In the genomic region with DNA sequence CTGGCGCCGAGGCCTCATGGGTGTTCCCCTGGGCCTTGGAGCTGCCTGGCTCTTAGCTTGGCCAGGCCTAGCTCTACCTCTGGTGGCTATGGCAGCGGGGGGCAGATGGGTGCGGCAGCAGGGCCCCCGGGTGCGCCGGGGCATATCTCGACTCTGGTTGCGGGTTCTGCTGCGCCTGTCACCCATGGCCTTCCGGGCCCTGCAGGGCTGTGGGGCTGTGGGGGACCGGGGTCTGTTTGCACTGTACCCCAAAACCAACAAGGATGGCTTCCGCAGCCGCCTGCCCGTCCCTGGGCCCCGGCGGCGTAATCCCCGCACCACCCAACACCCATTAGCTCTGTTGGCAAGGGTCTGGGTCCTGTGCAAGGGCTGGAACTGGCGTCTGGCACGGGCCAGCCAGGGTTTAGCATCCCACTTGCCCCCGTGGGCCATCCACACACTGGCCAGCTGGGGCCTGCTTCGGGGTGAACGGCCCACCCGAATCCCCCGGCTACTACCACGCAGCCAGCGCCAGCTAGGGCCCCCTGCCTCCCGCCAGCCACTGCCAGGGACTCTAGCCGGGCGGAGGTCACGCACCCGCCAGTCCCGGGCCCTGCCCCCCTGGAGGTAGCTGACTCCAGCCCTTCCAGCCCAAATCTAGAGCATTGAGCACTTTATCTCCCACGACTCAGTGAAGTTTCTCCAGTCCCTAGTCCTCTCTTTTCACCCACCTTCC, we compare ENCODE assay signal across 1 cellular context.
TF ChIP-seq lines count a peak whose summit lies in the region.

No MANE protein-coding gene starts in this region.

TF ChIP-seq in IMR-90, 13 proteins besides CTCF, POLR2A, EP300 and RAD21:
- no peak for TF ChIP-seq RCOR1 (IDR thresholded peaks at IDR 0.05; ENCODE audit: insufficient replicate concordance, low read length)
- no peak for TF ChIP-seq RFX5 (IDR thresholded peaks at IDR 0.05; ENCODE audit: low read depth, low read length)
- TF ChIP-seq MAZ (IDR thresholded peaks at IDR 0.05; ENCODE audit: borderline replicate concordance, low read depth, low read length) = no peak
- no peak for TF ChIP-seq MXI1 (IDR thresholded peaks at IDR 0.05; ENCODE audit: borderline replicate concordance, low read depth, low read length)
- TF ChIP-seq, protein P1, sequence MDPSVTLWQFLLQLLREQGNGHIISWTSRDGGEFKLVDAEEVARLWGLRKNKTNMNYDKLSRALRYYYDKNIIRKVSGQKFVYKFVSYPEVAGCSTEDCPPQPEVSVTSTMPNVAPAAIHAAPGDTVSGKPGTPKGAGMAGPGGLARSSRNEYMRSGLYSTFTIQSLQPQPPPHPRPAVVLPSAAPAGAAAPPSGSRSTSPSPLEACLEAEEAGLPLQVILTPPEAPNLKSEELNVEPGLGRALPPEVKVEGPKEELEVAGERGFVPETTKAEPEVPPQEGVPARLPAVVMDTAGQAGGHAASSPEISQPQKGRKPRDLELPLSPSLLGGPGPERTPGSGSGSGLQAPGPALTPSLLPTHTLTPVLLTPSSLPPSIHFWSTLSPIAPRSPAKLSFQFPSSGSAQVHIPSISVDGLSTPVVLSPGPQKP (IDR thresholded peaks at IDR 0.05; ENCODE audit: borderline replicate concordance, low read depth, low read length) = no peak
- TF ChIP-seq FOS (IDR thresholded peaks at IDR 0.05; ENCODE audit: low read depth, low read length) = no peak
- no peak for TF ChIP-seq MAFK (IDR thresholded peaks at IDR 0.05; ENCODE audit: low read depth, low read length)
- no peak for TF ChIP-seq NFE2L2 (IDR thresholded peaks at IDR 0.05; ENCODE audit: low read depth, low read length)
- no peak for TF ChIP-seq CHD1 (IDR thresholded peaks at IDR 0.05; ENCODE audit: low read depth, low read length)
- TF ChIP-seq, protein P2, sequence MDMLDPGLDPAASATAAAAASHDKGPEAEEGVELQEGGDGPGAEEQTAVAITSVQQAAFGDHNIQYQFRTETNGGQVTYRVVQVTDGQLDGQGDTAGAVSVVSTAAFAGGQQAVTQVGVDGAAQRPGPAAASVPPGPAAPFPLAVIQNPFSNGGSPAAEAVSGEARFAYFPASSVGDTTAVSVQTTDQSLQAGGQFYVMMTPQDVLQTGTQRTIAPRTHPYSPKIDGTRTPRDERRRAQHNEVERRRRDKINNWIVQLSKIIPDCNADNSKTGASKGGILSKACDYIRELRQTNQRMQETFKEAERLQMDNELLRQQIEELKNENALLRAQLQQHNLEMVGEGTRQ (IDR thresholded peaks at IDR 0.05; ENCODE audit: low read depth, low read length) = no peak
- TF ChIP-seq CEBPB (IDR thresholded peaks at IDR 0.05; ENCODE audit: low read depth, low read length) = no peak
- no peak for TF ChIP-seq BHLHE40 (IDR thresholded peaks at IDR 0.05; ENCODE audit: low read depth, low read length)
- TF ChIP-seq SMC3 (IDR thresholded peaks at IDR 0.05; ENCODE audit: low read depth, low read length) = no peak
